10 cellular contexts compared by ENCODE assay signal in the genomic region with DNA sequence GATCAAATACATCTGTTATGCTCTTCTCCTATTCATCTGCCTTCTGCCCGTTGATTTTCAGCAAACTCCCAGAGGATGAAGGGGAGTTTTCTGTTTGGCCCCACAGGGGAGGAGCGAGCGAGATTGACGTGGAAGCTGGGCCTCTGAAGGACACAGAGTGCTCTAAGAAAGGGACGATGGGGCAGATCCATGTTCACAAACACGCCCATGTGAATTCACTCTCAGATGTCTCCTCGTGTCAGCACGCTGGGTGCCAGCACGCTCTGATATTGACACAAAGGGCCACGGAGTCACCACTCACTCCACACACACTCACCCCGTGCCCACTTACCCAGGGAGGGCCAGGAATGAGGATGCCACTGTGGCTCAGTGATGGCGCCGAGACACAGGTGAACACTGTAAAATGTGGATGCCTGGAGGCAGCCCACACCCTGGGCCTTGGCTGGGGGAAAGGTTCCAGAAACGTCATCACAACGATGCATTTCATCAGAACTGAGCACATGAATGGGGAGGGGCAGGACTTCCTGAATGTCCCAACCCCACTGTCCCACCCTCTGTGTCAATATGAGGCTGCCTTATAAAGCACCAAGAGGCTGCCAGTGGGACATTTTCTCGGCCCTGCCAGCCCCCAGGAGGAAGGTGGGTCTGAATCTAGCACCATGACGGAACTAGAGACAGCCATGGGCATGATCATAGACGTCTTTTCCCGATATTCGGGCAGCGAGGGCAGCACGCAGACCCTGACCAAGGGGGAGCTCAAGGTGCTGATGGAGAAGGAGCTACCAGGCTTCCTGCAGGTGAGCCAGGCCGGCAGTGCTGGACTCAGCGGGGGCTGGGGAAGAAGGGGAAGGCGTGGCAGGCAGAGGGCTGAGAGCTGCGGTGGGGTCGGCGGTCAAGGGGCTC. TPM values are rescaled to one million over a fixed set of nuclear protein-coding genes. Genes with fewer than 3 reads are reported as not detected.
DNase-seq lines count a peak whose midpoint lies in the region; ATAC-seq, FAIRE-seq and TF ChIP-seq lines count a peak whose summit lies in the region.
"Had no signal": no experiment of that assay in that cellular context is flagged by ENCODE, and none has a peak within 500 bp of the region (broad histone marks: within the 10 kb centered on the region; RNA-seq: fewer than 3 reads in every experiment).

A gene (plus strand): TSS at position 605 of the 903 bp plus-strand sequence. CDS start 55 bp downstream, at position 660.

- H3F3A ChIP-seq in Loucy (ENCODE audit: low read depth) = no peaks in the 10 kb centered on the region; the same call in 1 of the 2 replicates

- peaks cover 0 to 6% (median 0%) of the 10 kb centered on the region in 3 donors for H3K27me3 Mint-ChIP-seq in CD14-positive monocyte (ENCODE audit: low read depth in 3 of 3)
- no peaks in the 10 kb centered on the region for H3K27me3 Mint-ChIP-seq in natural killer cell (ENCODE audit: low read depth in 2 of 2)

- H2AFZ ChIP-seq in Loucy (ENCODE audit: low read length) = 0 out of 2 replicates have a peak within 1 kb of the TSS, but pooled peaks have one; percentile 6

- no peak for ATAC-seq in natural killer cell
- ATAC-seq in GM19023 (IDR thresholded peaks at IDR 0.05; ENCODE audit: unreplicated experiment) = no peak
- no peak for ATAC-seq in GM21381 (IDR thresholded peaks at IDR 0.05; ENCODE audit: unreplicated experiment)

- peaks cover 3% of the 10 kb centered on the region in 2 donors for H3K36me3 Mint-ChIP-seq in CD14-positive monocyte
- H3K36me3 Mint-ChIP-seq in natural killer cell = no peaks in the 10 kb centered on the region

- no peaks in the 10 kb centered on the region for H3K9me2 ChIP-seq in Loucy (replicated peaks; ENCODE audit: low read depth, low read length)

- no peak within 1 kb of the TSS for H2BK15ac ChIP-seq in mesendoderm (replicated peaks; ENCODE audit: low read depth)

- no peak within 1 kb of the TSS for H3K23ac ChIP-seq in mesendoderm (ENCODE audit: low read length)

- no peak within 1 kb of the TSS for H3K18ac ChIP-seq in mesendoderm (ENCODE audit: low read length)

- no peaks in the 10 kb centered on the region for H3K79me1 ChIP-seq in mesendoderm (ENCODE audit: low read length)

- H3K4ac ChIP-seq in mesendoderm (ENCODE audit: low read depth, low read length) = no peak within 1 kb of the TSS

- H4K20me1 ChIP-seq in Loucy (ENCODE audit: insufficient read depth, low read length, poor library complexity, severe bottlenecking) = no peaks in the 10 kb centered on the region

- H3K79me2 ChIP-seq in Loucy (ENCODE audit: insufficient read depth, low read length) (peaks cover 12% of the 10 kb centered on the region), mesendoderm (ENCODE audit: control insufficient read depth, insufficient read depth, low read length) (no peaks in the 10 kb centered on the region)

- no peak within 1 kb of the TSS for H2AK5ac ChIP-seq in mesendoderm (ENCODE audit: low read length)

- H3K4me2 ChIP-seq in Loucy (ENCODE audit: low read depth, low read length, poor library complexity, severe bottlenecking) = peak within 1 kb of the TSS; percentile 58
- H3K4me2 ChIP-seq in mesendoderm (ENCODE audit: low read length) = no peak within 1 kb of the TSS

- H3K4me3 Mint-ChIP-seq in CD14-positive monocyte = peak within 1 kb of the TSS; percentile 62 to 83
- H3K4me3 Mint-ChIP-seq in natural killer cell = peak within 1 kb of the TSS; percentile 81

- H3K4me1 Mint-ChIP-seq in CD14-positive monocyte = peaks cover 68% of the 10 kb centered on the region
- H3K4me1 Mint-ChIP-seq in natural killer cell = peaks cover 77 to 84% of the 10 kb centered on the region in 2 donors

- H3K36me3 ChIP-seq in Loucy (ENCODE audit: insufficient read depth, low read length) (no peaks in the 10 kb centered on the region), bronchial epithelial cell (ENCODE audit: control insufficient read depth, insufficient read depth, low read length) (peaks cover 4% of the 10 kb centered on the region), mesendoderm (ENCODE audit: control insufficient read depth, insufficient read depth, low read length) (no peaks in the 10 kb centered on the region)

- no peaks in the 10 kb centered on the region for H3K27me3 ChIP-seq in Loucy (ENCODE audit: insufficient read depth, low read length, poor library complexity, severe bottlenecking)
- no peaks in the 10 kb centered on the region for H3K27me3 ChIP-seq in bronchial epithelial cell (ENCODE audit: control insufficient read depth, insufficient read depth, low read length)
- H3K27me3 ChIP-seq in mesendoderm (ENCODE audit: insufficient read depth, low read length, poor library complexity) = no peaks in the 10 kb centered on the region

- no CpG with 5 or more reads among the region's 28 CpGs for WGBS in mesendoderm (ENCODE audit: extremely low coverage, insufficient coverage, low lambda C conversion rate)

- peak; percentile 96 for FAIRE-seq in bronchial epithelial cell (lab: Jason Lieb, UNC)

- no peak within 1 kb of the TSS for H3K56ac ChIP-seq in mesendoderm (ENCODE audit: low read length)

- H3K27ac ChIP-seq in mesendoderm (ENCODE audit: low read depth, low read length) = no peak within 1 kb of the TSS

- H4K8ac ChIP-seq in mesendoderm (ENCODE audit: low read depth, low read length) = no peak within 1 kb of the TSS

- H4K5ac ChIP-seq in mesendoderm (ENCODE audit: low read length) = no peak within 1 kb of the TSS

- H3K9ac ChIP-seq in Loucy (ENCODE audit: low read depth, low read length, poor library complexity, severe bottlenecking) (peak within 1 kb of the TSS; percentile 46), mesendoderm (ENCODE audit: low read length) (no peak within 1 kb of the TSS)

- H3K9me3 ChIP-seq in Loucy (ENCODE audit: insufficient read depth, low read depth, low read length) = no peaks in the 10 kb centered on the region

- H3K4me1 ChIP-seq in Loucy (ENCODE audit: insufficient read depth, low read length, poor library complexity, severe bottlenecking) (peaks cover 77% of the 10 kb centered on the region), mesendoderm (ENCODE audit: control insufficient read depth, low read depth, low read length) (peaks cover 9% of the 10 kb centered on the region)

- DNase-seq in CD14-positive monocyte (ENCODE audit: low spot score) (no peak), bronchial epithelial cell (ENCODE audit: low read depth) (no peak), natural killer cell (no peak), mesendoderm (no peak), inferior parietal cortex (ENCODE audit: extremely low spot score) (no peak)
- DNase-seq: amniotic stem cell, NCI-H2029 treated with DMSO at 0.1 percent for 48 hours had no signal

- no peak for TF ChIP-seq CTCF in CD14-positive monocyte (IDR thresholded peaks at IDR 0.05)
- TF ChIP-seq CTCF in Loucy (conservative IDR thresholded peaks at IDR 0.05; ENCODE audit: low read length) = no peak
- no peak for TF ChIP-seq CTCF in bronchial epithelial cell (IDR thresholded peaks at IDR 0.05; ENCODE audit: insufficient read depth, low read length, severe bottlenecking)
- no peak for TF ChIP-seq CTCF in natural killer cell (IDR thresholded peaks at IDR 0.05)

- peak within 1 kb of the TSS; percentile 63 to 92 (median 85) for H3K27ac Mint-ChIP-seq in CD14-positive monocyte
- H3K27ac Mint-ChIP-seq in natural killer cell = peak within 1 kb of the TSS; percentile 97 to 98

- intact Hi-C loops in CD14-positive monocyte (cut with micrococcal nuclease) = no loop called here
- intact Hi-C loops in natural killer cell (cut with micrococcal nuclease) = no loop called here

- H3K4me3 ChIP-seq in Loucy (ENCODE audit: low read length, poor library complexity, severe bottlenecking) (no peak within 1 kb of the TSS), bronchial epithelial cell (ENCODE audit: low read depth, low read length) (peak within 1 kb of the TSS; percentile 49), mesendoderm (ENCODE audit: low read length) (no peak within 1 kb of the TSS)

- H2BK120ac ChIP-seq in mesendoderm (ENCODE audit: low read depth, low read length) = no peak within 1 kb of the TSS

- H3K9me3 Mint-ChIP-seq in CD14-positive monocyte (no peaks in the 10 kb centered on the region), natural killer cell (no peaks in the 10 kb centered on the region)

- H2BK5ac ChIP-seq in mesendoderm (ENCODE audit: low read length) = no peak within 1 kb of the TSS

RNA-seq across cellular contexts. Expression of the gene that starts here (rescaled TPM):
- 10 to 100 TPM; 29.3 to 71.2 TPM for polyA plus RNA-seq in CD14-positive monocyte
- total RNA-seq in bronchial epithelial cell (641 and 928 TPM in 2 replicates), natural killer cell (1 to 10 TPM; 2.4 to 4.3 (median 2.7) TPM)
- not detected for polyA plus RNA-seq in mesendoderm (2013, experiment 1 of 2)
- 0.35 TPM for polyA plus RNA-seq in mesendoderm (2013, experiment 2 of 2)

Comparison
In these comparisons a context has a peak if more than half of its experiments do, and no peak if none do; other contexts are left out.
1. RNA of the gene that starts here (total RNA-seq): 641 to 928 TPM in bronchial epithelial cell; 2.4 to 4.3 TPM in natural killer cell; every median in the first group is over 100 times any median in the second.